Comparison of ENCODE assay signal across 8 cellular contexts in the genomic region with DNA sequence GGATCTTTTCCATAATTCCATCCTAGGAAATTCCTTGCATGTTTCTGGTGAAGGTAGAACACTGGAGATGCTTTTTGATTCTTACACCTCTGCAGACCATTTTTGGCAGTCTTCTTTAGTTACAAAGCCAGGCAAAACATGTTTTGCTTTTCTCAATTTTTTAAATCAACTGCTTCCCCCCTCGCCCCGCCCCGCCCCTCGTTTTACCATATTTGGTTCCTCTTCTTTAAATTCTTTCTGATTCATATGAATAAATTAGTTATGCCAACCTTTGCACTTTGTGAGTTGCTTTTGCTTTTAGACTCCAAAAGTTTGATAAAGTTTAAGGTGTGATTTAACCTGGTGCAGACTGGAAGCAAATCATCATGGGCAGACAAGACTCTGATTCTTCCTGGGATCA.
DNase-seq lines count a peak whose midpoint lies in the region; ATAC-seq and TF ChIP-seq lines count a peak whose summit lies in the region.

No MANE protein-coding gene starts in this region.

- H3K27me3 Mint-ChIP-seq in activated CD4-positive, alpha-beta T cell treated with anti-CD3 and anti-CD28 coated beads for 36 hours = no peaks in the 10 kb centered on the region

- H3K4me2 ChIP-seq in DND-41 (ENCODE audit: insufficient read depth, low read length) (peak overlapping the region; percentile 86), smooth muscle cell (no peak overlapping the region)

- TF ChIP-seq CTCF in DND-41 (IDR thresholded peaks at IDR 0.05; ENCODE audit: borderline replicate concordance, extremely low read depth, low read length, poor library complexity, severe bottlenecking) (no peak), epithelial cell of proximal tubule (conservative IDR thresholded peaks at IDR 0.05; ENCODE audit: low read depth, low read length) (no peak), smooth muscle cell (IDR thresholded peaks at IDR 0.05; ENCODE audit: borderline replicate concordance, insufficient read depth, poor library complexity, severe bottlenecking) (no peak)

- POLR2A ChIA-PET in activated CD4-positive, alpha-beta T cell treated with anti-CD3 and anti-CD28 coated beads for 36 hours (lab: Charles Lee) = interaction anchor here (1.7 kb wide), 1 partner anchor 67 kb away, joined by 8 read pairs; no protein-coding TSS in a partner anchor

- H3K27me3 ChIP-seq in DND-41 (ENCODE audit: insufficient read depth, low read length, poor library complexity) (no peaks in the 10 kb centered on the region), smooth muscle cell (ENCODE audit: low read depth) (peaks cover 24% of the 10 kb centered on the region)

- H3K36me3 ChIP-seq in DND-41 (ENCODE audit: insufficient read depth, low read length) (no peaks in the 10 kb centered on the region; the same call in 1 of the 2 replicates), smooth muscle cell (ENCODE audit: low read depth) (no peaks in the 10 kb centered on the region)

- H3F3A ChIP-seq in smooth muscle cell (ENCODE audit: low read depth) = peaks cover 4% of the 10 kb centered on the region

- no peaks in the 10 kb centered on the region for H3K9me3 ChIP-seq in DND-41 (ENCODE audit: insufficient read depth, low read length, severe bottlenecking)
- no peaks in the 10 kb centered on the region for H3K9me3 ChIP-seq in smooth muscle cell (replicated peaks; ENCODE audit: low read depth)

- peaks cover 2% of the 10 kb centered on the region for H3K36me3 Mint-ChIP-seq in activated CD4-positive, alpha-beta T cell treated with anti-CD3 and anti-CD28 coated beads for 36 hours (ENCODE audit: low read depth)

- H3K27ac ChIP-seq in DND-41 (ENCODE audit: low read length) (peak overlapping the region; percentile 90), smooth muscle cell (ENCODE audit: low read depth) (no peak overlapping the region)

- 72% methylated on average over 4 of the region's 4 CpGs for WGBS in smooth muscle cell (ENCODE audit: low lambda C conversion rate)

- peak overlapping the region; percentile 92 for H2AFZ ChIP-seq in DND-41 (ENCODE audit: low read depth, low read length)
- H2AFZ ChIP-seq in smooth muscle cell (ENCODE audit: low read depth) = no peak overlapping the region

- H3K9ac ChIP-seq in DND-41 (ENCODE audit: low read depth, low read length) = peak overlapping the region; percentile 72; the same call in 1 of the 2 replicates
- H3K9ac ChIP-seq in smooth muscle cell (ENCODE audit: low read depth) = no peak overlapping the region

- ATAC-seq in DND-41 (ENCODE audit: insufficient read depth, low read depth) = no peak
- ATAC-seq in activated CD4-positive, alpha-beta T cell treated with anti-CD3 and anti-CD28 coated beads for 36 hours = peak; percentile 11
- no peak for ATAC-seq in HG02588 (IDR thresholded peaks at IDR 0.05; ENCODE audit: unreplicated experiment)

- intact Hi-C loops in activated CD4-positive, alpha-beta T cell treated with anti-CD3 and anti-CD28 coated beads for 36 hours (cut with DNase I, micrococcal nuclease) = loop anchor here (2.0 to 10.0 kb wide), 9 partner anchors 67 to 1474 kb away; partner anchors contain the start of genes JAK1 (in 1 of the 2), LEPR (in 1 of the 2), LEPROT (in 1 of the 2) and PGM1 (in 1 of the 2)

- H3K9me3 Mint-ChIP-seq in activated CD4-positive, alpha-beta T cell treated with anti-CD3 and anti-CD28 coated beads for 36 hours (ENCODE audit: low read depth) = no peaks in the 10 kb centered on the region

- CTCF ChIA-PET in activated CD4-positive, alpha-beta T cell treated with anti-CD3 and anti-CD28 coated beads for 36 hours (lab: Charles Lee) = no interaction called here

- H3K4me3 Mint-ChIP-seq in activated CD4-positive, alpha-beta T cell treated with anti-CD3 and anti-CD28 coated beads for 36 hours = peak overlapping the region; percentile 93

- peaks cover 44% of the 10 kb centered on the region for H3K4me1 Mint-ChIP-seq in activated CD4-positive, alpha-beta T cell treated with anti-CD3 and anti-CD28 coated beads for 36 hours

- H3K27ac Mint-ChIP-seq in activated CD4-positive, alpha-beta T cell treated with anti-CD3 and anti-CD28 coated beads for 36 hours = peak overlapping the region; percentile 95

- H3K4me3 ChIP-seq in DND-41 (ENCODE audit: low read depth in 1 of 2, low read length in 2 of 2) (peak overlapping the region in 1 of 2 experiments; percentile 74; a peak in 2 of 4 replicates), epithelial cell of proximal tubule (ENCODE audit: low read depth, low read length) (peak overlapping the region; percentile 79), smooth muscle cell (peak overlapping the region; percentile 72)

- H3K79me2 ChIP-seq in DND-41 (ENCODE audit: insufficient read depth, low read length) (peaks cover 32% of the 10 kb centered on the region), smooth muscle cell (ENCODE audit: low read depth) (no peaks in the 10 kb centered on the region)

- H4K20me1 ChIP-seq in DND-41 (ENCODE audit: insufficient read depth, low read length) = peaks cover 16% of the 10 kb centered on the region; the same call in 1 of the 2 replicates
- H4K20me1 ChIP-seq in smooth muscle cell (ENCODE audit: low read depth) = no peaks in the 10 kb centered on the region

- DNase-seq in DND-41 (no peak), epithelial cell of proximal tubule (ENCODE audit: low read depth) (no peak), smooth muscle cell (lab: John Stamatoyannopoulos, UW; ENCODE audit: unreplicated experiment) (no peak), GM19238 (ENCODE audit: insufficient read length, low spot score) (no peak), NCI-H187 (lab: John Stamatoyannopoulos, UW) (no peak), ureter (ENCODE audit: low spot score) (no peak)
- peak; percentile 80 for DNase-seq in activated CD4-positive, alpha-beta T cell treated with anti-CD3 and anti-CD28 coated beads for 36 hours

- H3K4me1 ChIP-seq in DND-41 (ENCODE audit: insufficient read depth, low read length) (peaks cover 29% of the 10 kb centered on the region), smooth muscle cell (ENCODE audit: low read depth) (no peaks in the 10 kb centered on the region)
